1 cellular context compared by ENCODE assay signal in genomic region chr3:137792633-137793271, GRCh38.
TF ChIP-seq lines count a peak whose summit lies in the region.

No MANE protein-coding gene starts in this region.

TF ChIP-seq in GM23338, 12 proteins besides CTCF, POLR2A, EP300 and RAD21 (continued from another document):
- TF ChIP-seq REST (IDR thresholded peaks at IDR 0.05; ENCODE audit: unreplicated experiment): no peak
TF ChIP-seq in GM23338: peak in this region for 0.
